ENCODE assay signal across 8 cellular contexts in the genomic region with DNA sequence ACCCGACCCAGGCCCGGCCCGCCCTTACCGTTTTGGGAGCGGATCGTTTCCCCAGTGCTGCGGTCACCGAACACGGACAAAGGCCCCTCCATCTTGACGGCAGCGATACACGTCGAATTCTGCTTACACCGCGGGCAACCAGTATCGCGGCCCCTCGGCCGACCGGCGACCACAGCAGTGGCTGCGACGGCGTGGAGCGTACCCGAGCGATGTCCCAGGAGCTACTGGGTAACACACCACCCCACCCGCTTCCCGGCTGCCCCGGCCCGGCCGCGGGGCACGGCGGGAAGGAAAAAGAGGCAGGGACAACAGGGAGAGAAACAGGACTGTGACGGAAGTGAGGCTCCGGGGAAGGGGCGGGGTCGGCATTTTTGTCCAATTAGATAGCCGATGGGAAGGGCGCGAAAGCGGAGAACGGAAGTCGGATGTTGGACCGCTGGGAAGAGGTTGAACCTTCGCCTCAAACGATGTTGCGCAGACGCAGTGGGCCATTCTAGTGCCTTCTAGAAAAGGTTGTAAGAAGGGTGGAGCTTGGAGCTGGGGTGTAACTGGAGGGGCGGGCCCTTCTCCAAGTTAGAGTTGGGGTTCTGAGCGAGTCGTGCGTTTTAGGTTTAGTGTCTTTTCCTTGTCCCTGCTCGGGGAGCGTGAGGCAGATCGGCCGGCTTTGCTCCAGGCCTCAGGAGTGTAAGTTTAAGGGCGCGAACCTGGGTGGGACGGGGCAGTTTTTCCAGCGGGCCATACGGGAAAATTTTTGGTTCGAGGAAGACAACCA. TPM values are rescaled to one million over a fixed set of nuclear protein-coding genes. Genes with fewer than 3 reads are reported as not detected.
A peak's percentile ranks its signal among the peaks of the same experiment; 100 is the strongest.
DNase-seq lines count a peak whose midpoint lies in the region; ATAC-seq and TF ChIP-seq lines count a peak whose summit lies in the region.

Gene TCP1, minus strand, starts transcription at position 226 of the 772 bp plus-strand sequence. Its CDS starts 134 bp downstream, at position 92.

- no peaks in the 10 kb centered on the region for H3K27me3 Mint-ChIP-seq in dendritic cell treated with granulocyte-macrophage colony-stimulating factor and Interleukin-4, amounts not matched to agents 40 ng/mL and 50 ng/mL, for 4 days

- H3K4me1 Mint-ChIP-seq in dendritic cell treated with granulocyte-macrophage colony-stimulating factor and Interleukin-4, amounts not matched to agents 40 ng/mL and 50 ng/mL, for 4 days (ENCODE audit: low read depth): peaks cover 36% of the 10 kb centered on the region

- intact Hi-C loops in dendritic cell treated with granulocyte-macrophage colony-stimulating factor and Interleukin-4, amounts not matched to agents 40 ng/mL and 50 ng/mL, for 4 days (cut with micrococcal nuclease): loop anchor here (1.0 to 10.0 kb wide), 6 partner anchors 27 to 155 kb away; partner anchors contain the start of genes ACAT2 and WTAP

- H3K9me3 Mint-ChIP-seq in dendritic cell treated with granulocyte-macrophage colony-stimulating factor and Interleukin-4, amounts not matched to agents 40 ng/mL and 50 ng/mL, for 4 days: no peaks in the 10 kb centered on the region

- peak; percentile 100 for DNase-seq in NCI-H774 (lab: John Stamatoyannopoulos, UW)
- DNase-seq in activated CD4-positive, alpha-beta T cell treated with anti-CD3 and anti-CD28 coated beads, Interleukin-2, amount 50 U/mL, for 4 hours: peak; percentile 99
- DNase-seq in left lobe of liver (ENCODE audit: low spot score): peak; percentile 100
- DNase-seq in stimulated activated CD4-positive, alpha-beta T cell treated with anti-CD3 and anti-CD28 coated beads, Interleukin-2, amount 100 ng/mL, for 4 hours (ENCODE audit: low read depth): peak; percentile 99

- ATAC-seq in GM19395 (IDR thresholded peaks at IDR 0.05; ENCODE audit: unreplicated experiment): peak; percentile 78
- ATAC-seq in HG03565 (IDR thresholded peaks at IDR 0.05; ENCODE audit: unreplicated experiment): peak; percentile 64
- peak; percentile 85 for ATAC-seq in left lobe of liver

- H3K4me3 Mint-ChIP-seq in dendritic cell treated with granulocyte-macrophage colony-stimulating factor and Interleukin-4, amounts not matched to agents 40 ng/mL and 50 ng/mL, for 4 days: peak within 1 kb of the TSS; percentile 91

- TF ChIP-seq CTCF in C4-2B (conservative IDR thresholded peaks at IDR 0.05): no peak

- H3K36me3 Mint-ChIP-seq in dendritic cell treated with granulocyte-macrophage colony-stimulating factor and Interleukin-4, amounts not matched to agents 40 ng/mL and 50 ng/mL, for 4 days (ENCODE audit: low read depth): peaks cover 99% of the 10 kb centered on the region

- peak within 1 kb of the TSS; percentile 96 for H3K27ac ChIP-seq in C4-2B

- peak within 1 kb of the TSS; percentile 88 for H3K27ac Mint-ChIP-seq in dendritic cell treated with granulocyte-macrophage colony-stimulating factor and Interleukin-4, amounts not matched to agents 40 ng/mL and 50 ng/mL, for 4 days

RNA-seq across cellular contexts. Expression of gene TCP1, which starts in this region (rescaled TPM):
- total RNA-seq in left lobe of liver: 58.1 TPM

Comparison
In these comparisons a context has a peak if more than half of its experiments do, and no peak if none do; other contexts are left out.
1. Peak in every context shown above with its lines: DNase-seq, ATAC-seq and H3K27ac ChIP-seq.